8 cellular contexts compared by ENCODE assay signal in genomic region chr2:237923507-237924163, GRCh38. TPM values are rescaled to one million over a fixed set of nuclear protein-coding genes. Genes with fewer than 3 reads are reported as not detected.
DNase-seq lines count a peak whose midpoint lies in the region; ATAC-seq and TF ChIP-seq lines count a peak whose summit lies in the region.

No MANE protein-coding gene starts in this region.

- intact Hi-C loops in aorta (cut with DNase I) = loop anchor here in 1 of 2 donors (1.0 to 5.0 kb wide), 2 partner anchors 65 to 219 kb away; no protein-coding TSS in a partner anchor

- H3K27me3 ChIP-seq in SK-N-SH (ENCODE audit: insufficient read depth) (no peaks in the 10 kb centered on the region), cardiac muscle cell (peaks cover 8% of the 10 kb centered on the region), aorta (ENCODE audit: control insufficient read depth in 1 of 2, insufficient read depth in 2 of 2, low read length in 1 of 2) (no peaks in the 10 kb centered on the region)

- H3K4me3 ChIP-seq in SK-N-SH (ENCODE audit: low read depth in 2 of 2, low read length in 1 of 2) (peak overlapping the region; percentile 24 to 52; a peak in 2 of 4 replicates), cardiac muscle cell (no peak overlapping the region), aorta (ENCODE audit: low read length in 2 of 2) (no peak overlapping the region)

- peaks cover 11% of the 10 kb centered on the region for H3K27me3 Mint-ChIP-seq in activated naive CD4-positive, alpha-beta T cell treated with anti-CD3 and anti-CD28 coated beads, Interleukin-2, amount 10 ng/mL, durations not matched to agents 7 days and 5 days

- peak overlapping the region; percentile 35 for H3K27ac Mint-ChIP-seq in activated naive CD4-positive, alpha-beta T cell treated with anti-CD3 and anti-CD28 coated beads, Interleukin-2, amount 10 ng/mL, durations not matched to agents 7 days and 5 days

- no peaks in the 10 kb centered on the region for H3K79me2 ChIP-seq in SK-N-SH (ENCODE audit: insufficient read depth)

- H3K4me3 Mint-ChIP-seq in activated naive CD4-positive, alpha-beta T cell treated with anti-CD3 and anti-CD28 coated beads, Interleukin-2, amount 10 ng/mL, durations not matched to agents 7 days and 5 days = peak overlapping the region; percentile 38

- H3K4me1 Mint-ChIP-seq in activated naive CD4-positive, alpha-beta T cell treated with anti-CD3 and anti-CD28 coated beads, Interleukin-2, amount 10 ng/mL, durations not matched to agents 7 days and 5 days = peaks cover 56% of the 10 kb centered on the region

- H3K9me3 ChIP-seq in SK-N-SH (no peaks in the 10 kb centered on the region), cardiac muscle cell (ENCODE audit: low read depth) (no peaks in the 10 kb centered on the region), aorta (ENCODE audit: control insufficient read depth, low read length) (no peaks in the 10 kb centered on the region)

- H3K36me3 Mint-ChIP-seq in activated naive CD4-positive, alpha-beta T cell treated with anti-CD3 and anti-CD28 coated beads, Interleukin-2, amount 10 ng/mL, durations not matched to agents 7 days and 5 days = peaks cover 11% of the 10 kb centered on the region

- H3F3A ChIP-seq in SK-N-SH (replicated peaks; ENCODE audit: insufficient read depth) = no peaks in the 10 kb centered on the region

- peak overlapping the region; percentile 84 for H2AFZ ChIP-seq in SK-N-SH (ENCODE audit: low read depth)

- H3K4me1 ChIP-seq in SK-N-SH (ENCODE audit: control insufficient read depth in 1 of 2, insufficient read depth in 2 of 2, low read depth in 1 of 2, low read length in 1 of 2) (peaks cover 0 to 17% of the 10 kb centered on the region in 2 experiments; a peak in 2 of 4 replicates), cardiac muscle cell (ENCODE audit: low read depth) (no peaks in the 10 kb centered on the region), aorta (ENCODE audit: control insufficient read depth in 1 of 2, insufficient read depth in 2 of 2, low read length in 2 of 2) (no peaks in the 10 kb centered on the region)

- H3K27ac ChIP-seq in SK-N-SH (ENCODE audit: low read depth in 2 of 2, low read length in 1 of 2) (peak overlapping the region in 1 of 2 experiments; percentile 94; a peak in 2 of 4 replicates), cardiac muscle cell (no peak overlapping the region), aorta (ENCODE audit: low read depth in 1 of 2, low read length in 2 of 2) (peak overlapping the region in 1 of 2 donors; percentile 86)

- POLR2A ChIA-PET in SK-N-SH (lab: Yijun Ruan, JAX) = interaction anchor here (0.6 to 1.6 kb wide), 8 partner anchors 10 to 65 kb away, joined by 3 to 9 read pairs (median 4); partner anchors contain the start of gene RAMP1

- peak in 1 of 2 experiments; percentile 34; a peak in 1 of 4 replicates for TF ChIP-seq EP300 in SK-N-SH (IDR thresholded peaks at IDR 0.05; ENCODE audit: borderline replicate concordance in 1 of 2, low read depth in 1 of 2, low read length in 1 of 2)

- H4K20me1 ChIP-seq in SK-N-SH (ENCODE audit: insufficient read depth) = no peaks in the 10 kb centered on the region

- peak; percentile 93 for TF ChIP-seq CTCF in SK-N-SH (IDR thresholded peaks at IDR 0.05)
- peak; percentile 95 for TF ChIP-seq CTCF in cardiac muscle cell (IDR thresholded peaks at IDR 0.05; ENCODE audit: low read depth, low read length)

- TF ChIP-seq RAD21 in SK-N-SH (IDR thresholded peaks at IDR 0.05; ENCODE audit: low read length) = peak; percentile 75

- WGBS in SK-N-SH (ENCODE audit: low lambda C conversion rate) = 7% methylated on average over 20 of the region's 32 CpGs
- WGBS in aorta, 2 donors = 1 to 3% methylated on average over 32 of the region's 32 CpGs

- peaks cover 3% of the 10 kb centered on the region for H3K9me3 Mint-ChIP-seq in activated naive CD4-positive, alpha-beta T cell treated with anti-CD3 and anti-CD28 coated beads, Interleukin-2, amount 10 ng/mL, durations not matched to agents 7 days and 5 days

- peak overlapping the region; percentile 79 for H3K4me2 ChIP-seq in SK-N-SH

- no peaks in the 10 kb centered on the region for H3K36me3 ChIP-seq in SK-N-SH (replicated peaks in 1 of 2; ENCODE audit: control insufficient read depth in 1 of 2, insufficient read depth in 2 of 2, low read length in 1 of 2)
- H3K36me3 ChIP-seq in cardiac muscle cell = no peaks in the 10 kb centered on the region
- H3K36me3 ChIP-seq in aorta (ENCODE audit: control insufficient read depth in 1 of 2, insufficient read depth in 2 of 2, low read length in 1 of 2) = no peaks in the 10 kb centered on the region

- peak; percentile 99 for ATAC-seq in GM18498 (IDR thresholded peaks at IDR 0.05; ENCODE audit: unreplicated experiment)
- peak; percentile 97 for ATAC-seq in HG03175 (IDR thresholded peaks at IDR 0.05; ENCODE audit: unreplicated experiment)
- peak; percentile 95 for ATAC-seq in aorta (ENCODE audit: low FRiP score)
- no peak for ATAC-seq in GM18520 (IDR thresholded peaks at IDR 0.05; ENCODE audit: unreplicated experiment)

- no peaks in the 10 kb centered on the region for H3K9me2 ChIP-seq in SK-N-SH

- CTCF ChIA-PET in SK-N-SH (lab: Yijun Ruan, JAX) = interaction anchor here (0.6 to 6.7 kb wide), 42 partner anchors 8 to 340 kb away, joined by 3 to 71 read pairs (median 4); partner anchors contain the start of gene RAMP1
- CTCF ChIA-PET in activated naive CD4-positive, alpha-beta T cell treated with anti-CD3 and anti-CD28 coated beads, Interleukin-2, amount 10 ng/mL, durations not matched to agents 7 days and 5 days (lab: Charles Lee) = interaction anchor here (0.9 to 2.0 kb wide), 13 partner anchors 9 to 340 kb away, joined by 3 to 8 read pairs (median 4); no protein-coding TSS in a partner anchor

- DNase-seq in SK-N-SH = peak; percentile 98
- peak; percentile 80 for DNase-seq in activated naive CD4-positive, alpha-beta T cell treated with anti-CD3 and anti-CD28 coated beads, Interleukin-2, amount 10 ng/mL, durations not matched to agents 7 days and 5 days
- peak; percentile 74 to 81 for DNase-seq in cardiac muscle cell (ENCODE audit: low read depth in 1 of 2, low spot score in 1 of 2)
- peak; percentile 84 for DNase-seq in retina
- peak; percentile 89 to 93 for DNase-seq in aorta

- no peak overlapping the region for H3K9ac ChIP-seq in SK-N-SH

TF ChIP-seq in SK-N-SH, 30 proteins besides CTCF, POLR2A, EP300 and RAD21 (continues in another document):
- TF ChIP-seq REST (IDR thresholded peaks at IDR 0.05; ENCODE audit: low read depth, low read length) (no peak), TAF1 (IDR thresholded peaks at IDR 0.05; ENCODE audit: borderline replicate concordance, low read depth, low read length) (no peak), FOSL2 (IDR thresholded peaks at IDR 0.05; ENCODE audit: borderline replicate concordance, low read depth) (no peak), RXRA (IDR thresholded peaks at IDR 0.05; ENCODE audit: borderline replicate concordance, low read depth) (no peak), MEF2A (IDR thresholded peaks at IDR 0.05; ENCODE audit: borderline replicate concordance, low read depth) (no peak), SMC3 (IDR thresholded peaks at IDR 0.05; ENCODE audit: low read depth, low read length) (peak; percentile 53; the same call in 1 of the 2 replicates), NFIC (IDR thresholded peaks at IDR 0.05; ENCODE audit: borderline replicate concordance) (no peak), YY1 (IDR thresholded peaks at IDR 0.05; ENCODE audit: low read depth) (peak; percentile 70), RFX5 (IDR thresholded peaks at IDR 0.05; ENCODE audit: low read length) (no peak)
- TF ChIP-seq, protein P1, sequence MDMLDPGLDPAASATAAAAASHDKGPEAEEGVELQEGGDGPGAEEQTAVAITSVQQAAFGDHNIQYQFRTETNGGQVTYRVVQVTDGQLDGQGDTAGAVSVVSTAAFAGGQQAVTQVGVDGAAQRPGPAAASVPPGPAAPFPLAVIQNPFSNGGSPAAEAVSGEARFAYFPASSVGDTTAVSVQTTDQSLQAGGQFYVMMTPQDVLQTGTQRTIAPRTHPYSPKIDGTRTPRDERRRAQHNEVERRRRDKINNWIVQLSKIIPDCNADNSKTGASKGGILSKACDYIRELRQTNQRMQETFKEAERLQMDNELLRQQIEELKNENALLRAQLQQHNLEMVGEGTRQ (IDR thresholded peaks at IDR 0.05; ENCODE audit: borderline replicate concordance, low read depth, low read length) = no peak

RNA-seq across cellular contexts. Expression of gene UBE2F, which starts 43.2 kb away (rescaled TPM):
- polyA plus RNA-seq in SK-N-SH (2012; rRNA removed) (56.9 and 66.9 TPM in 2 replicates), cardiac muscle cell (47.2 and 66.2 TPM in 2 replicates), aorta (10 to 100 TPM; 40.0 to 53.3 TPM)
- polyA plus RNA-seq in SK-N-SH (2012; cell fraction: cytosol; rRNA removed) = 78.1 and 79.9 TPM in 2 replicates
- polyA plus RNA-seq in SK-N-SH (2012; cell fraction: nucleus; rRNA removed) = 14.3 and 22.2 TPM in 2 replicates
- total RNA-seq in cardiac muscle cell (35.1 and 62.4 TPM in 2 replicates), aorta (10 to 100 TPM; 42.5 to 44.7 TPM)

Comparison
In these comparisons a context has a peak if more than half of its experiments do, and no peak if none do; other contexts are left out.
1. H3K4me3 ChIP-seq: peak in SK-N-SH (2 of 2); none in cardiac muscle cell (single experiment) and aorta (0 of 2).
2. Peak in every context shown above with its lines, with median percentiles within 50 percentile points of each other: DNase-seq.